In the genomic region with DNA sequence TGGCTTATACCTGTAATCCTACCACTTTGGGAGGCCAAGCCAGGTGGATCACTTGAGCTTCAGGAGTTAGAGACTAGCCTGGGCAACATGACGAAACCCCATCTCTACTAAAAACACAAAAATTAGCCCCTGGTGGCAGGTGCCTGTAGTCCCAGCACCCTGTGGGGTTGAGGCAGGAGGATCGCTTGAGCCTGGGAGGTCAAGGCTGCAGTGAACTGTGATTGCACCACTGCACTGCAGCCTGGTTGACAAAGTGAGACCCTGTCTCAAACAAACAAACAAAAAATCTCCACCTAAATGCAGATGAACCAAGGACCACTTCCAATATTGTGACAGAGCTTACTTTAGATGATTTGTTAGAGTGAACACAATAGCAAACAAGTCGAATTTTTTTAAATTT, we compare ENCODE assay signal across 18 cellular contexts. TPM values are rescaled to one million over a fixed set of nuclear protein-coding genes. Genes with fewer than 3 reads are reported as not detected.
DNase-seq lines count a peak whose midpoint lies in the region; ATAC-seq and TF ChIP-seq lines count a peak whose summit lies in the region.
"Had no signal": no experiment of that assay in that cellular context is flagged by ENCODE, and none has a peak within 500 bp of the region (broad histone marks: within the 10 kb centered on the region; RNA-seq: fewer than 3 reads in every experiment).

No MANE protein-coding gene starts in this region.

- H3K4me3 Mint-ChIP-seq in memory B cell, result no peak overlapping the region
- no peak overlapping the region for H3K4me3 Mint-ChIP-seq in naive thymus-derived CD4-positive, alpha-beta T cell
- H3K4me3 Mint-ChIP-seq in effector memory CD8-positive, alpha-beta T cell, result no peak overlapping the region
- H3K4me3 Mint-ChIP-seq: CD4-positive, alpha-beta T cell had no signal

- BruUV-seq in Panc1 (replicated peaks; lab: Mats Ljungman, UMichigan), result TSS peak; percentile 29

- H3K9me3 Mint-ChIP-seq in memory B cell, result no peaks in the 10 kb centered on the region
- H3K9me3 Mint-ChIP-seq in naive thymus-derived CD4-positive, alpha-beta T cell, result no peaks in the 10 kb centered on the region
- H3K9me3 Mint-ChIP-seq in effector memory CD8-positive, alpha-beta T cell, result no peaks in the 10 kb centered on the region
- H3K9me3 Mint-ChIP-seq: CD4-positive, alpha-beta T cell; IgD-negative memory B cell had no signal

- no peak overlapping the region for H3K4me3 ChIP-seq in Panc1 (ENCODE audit: low read depth in 2 of 2, low read length in 2 of 2)
- H3K4me3 ChIP-seq in naive thymus-derived CD4-positive, alpha-beta T cell (ENCODE audit: low read length), result no peak overlapping the region
- no peak overlapping the region for H3K4me3 ChIP-seq in BE2C (ENCODE audit: low read depth, low read length)
- H3K4me3 ChIP-seq: GM23248 had no signal

- no peaks in the 10 kb centered on the region for H3K27me3 ChIP-seq in Panc1 (ENCODE audit: control insufficient read depth, insufficient read depth, low read length)
- H3K27me3 ChIP-seq in naive thymus-derived CD4-positive, alpha-beta T cell (ENCODE audit: control insufficient read depth in 2 of 2, insufficient read depth in 2 of 2, low read length in 2 of 2), result no peaks in the 10 kb centered on the region
- no peaks in the 10 kb centered on the region for H3K27me3 ChIP-seq in BE2C

- no peaks in the 10 kb centered on the region for H3K9me3 ChIP-seq in Panc1 (ENCODE audit: control insufficient read depth, insufficient read depth, low read depth, low read length)
- H3K9me3 ChIP-seq in naive thymus-derived CD4-positive, alpha-beta T cell (ENCODE audit: control insufficient read depth in 2 of 3, low read length in 3 of 3), result no peaks in the 10 kb centered on the region
- no peaks in the 10 kb centered on the region for H3K9me3 ChIP-seq in BE2C

- no peak for TF ChIP-seq CTCF in Panc1 (IDR thresholded peaks at IDR 0.05)
- no peak for TF ChIP-seq CTCF in GM10266 (IDR thresholded peaks at IDR 0.05; ENCODE audit: control insufficient read depth, insufficient read depth, low read depth, missing control alignments)
- no peak for TF ChIP-seq CTCF in BE2C (IDR thresholded peaks at IDR 0.05; ENCODE audit: low read depth, low read length)

- H3K27me3 Mint-ChIP-seq in memory B cell, result no peaks in the 10 kb centered on the region
- H3K27me3 Mint-ChIP-seq in naive thymus-derived CD4-positive, alpha-beta T cell, result no peaks in the 10 kb centered on the region
- no peaks in the 10 kb centered on the region for H3K27me3 Mint-ChIP-seq in effector memory CD8-positive, alpha-beta T cell
- H3K27me3 Mint-ChIP-seq: CD4-positive, alpha-beta T cell; IgD-negative memory B cell had no signal

- H3K4me1 ChIP-seq in Panc1 (ENCODE audit: control insufficient read depth, insufficient read depth, low read length) (no peaks in the 10 kb centered on the region), BE2C (peaks cover 9% of the 10 kb centered on the region)
- H3K4me1 ChIP-seq in naive thymus-derived CD4-positive, alpha-beta T cell (ENCODE audit: control insufficient read depth in 2 of 2, insufficient read depth in 2 of 2, low read length in 2 of 2), result no peaks in the 10 kb centered on the region

- H3K36me3 Mint-ChIP-seq in memory B cell, result peaks cover 13% of the 10 kb centered on the region
- H3K36me3 Mint-ChIP-seq in naive thymus-derived CD4-positive, alpha-beta T cell, result peaks cover 3 to 22% (median 10%) of the 10 kb centered on the region in 5 donors
- H3K36me3 Mint-ChIP-seq in effector memory CD8-positive, alpha-beta T cell (ENCODE audit: insufficient read depth), result peaks cover 17% of the 10 kb centered on the region

- peaks cover 18% of the 10 kb centered on the region for H3K36me3 ChIP-seq in Panc1 (ENCODE audit: control insufficient read depth, insufficient read depth, low read length)
- H3K36me3 ChIP-seq in naive thymus-derived CD4-positive, alpha-beta T cell (ENCODE audit: control insufficient read depth in 2 of 3, insufficient read depth in 3 of 3, low read length in 3 of 3), result peaks cover 0 to 15% (median 4%) of the 10 kb centered on the region in 3 experiments
- H3K36me3 ChIP-seq in BE2C, result peaks cover 38% of the 10 kb centered on the region

- CTCF ChIA-PET in Panc1 (lab: Charles Lee), result no interaction called here
- CTCF ChIA-PET in naive thymus-derived CD4-positive, alpha-beta T cell (lab: Charles Lee), result no interaction called here

- peak; percentile 3 for DNase-seq in DMS53 (lab: John Stamatoyannopoulos, UW)
- DNase-seq in DMS53 treated with DMSO at 0.1 percent for 48 hours (lab: John Stamatoyannopoulos, UW; ENCODE audit: unreplicated experiment), result no peak
- no peak for DNase-seq in Panc1 (ENCODE audit: low read depth, low spot score)
- no peak for DNase-seq in memory B cell (ENCODE audit: low spot score in 2 of 2)
- DNase-seq in naive thymus-derived CD4-positive, alpha-beta T cell, result no peak
- DNase-seq in GM10266 (ENCODE audit: extremely low spot score), result no peak
- DNase-seq in BE2C, result no peak
- DNase-seq in effector memory CD8-positive, alpha-beta T cell, result no peak
- DNase-seq: AML-193; C1 segment of cervical spinal cord; CD4-positive, alpha-beta T cell; DND-41; GDM1; GM23248; H7; KG1 had no signal

- POLR2A ChIA-PET in Panc1 (lab: Charles Lee), result no interaction called here
- POLR2A ChIA-PET in naive thymus-derived CD4-positive, alpha-beta T cell (lab: Charles Lee), result no interaction called here

- intact Hi-C loops in Panc1 (cut with micrococcal nuclease; ENCODE audit: unreplicated experiment), result no loop called here
- intact Hi-C loops in naive thymus-derived CD4-positive, alpha-beta T cell (cut with micrococcal nuclease), result no loop called here

- in situ Hi-C loops in Panc1 (cut with HindIII; ENCODE audit: low pct_unique_long_range_greater_than_20kb, low sequenced_read_pairs), result no loop called here

- H3K27ac Mint-ChIP-seq in memory B cell, result peak overlapping the region; percentile 26
- peak overlapping the region in 1 of 9 donors; percentile 62 for H3K27ac Mint-ChIP-seq in naive thymus-derived CD4-positive, alpha-beta T cell
- no peak overlapping the region for H3K27ac Mint-ChIP-seq in effector memory CD8-positive, alpha-beta T cell
- H3K27ac Mint-ChIP-seq: CD4-positive, alpha-beta T cell; IgD-negative memory B cell had no signal

- H3K4me1 Mint-ChIP-seq in memory B cell, result no peaks in the 10 kb centered on the region
- peaks cover 0 to 11% (median 0%) of the 10 kb centered on the region in 7 donors for H3K4me1 Mint-ChIP-seq in naive thymus-derived CD4-positive, alpha-beta T cell
- no peaks in the 10 kb centered on the region for H3K4me1 Mint-ChIP-seq in effector memory CD8-positive, alpha-beta T cell (ENCODE audit: low read depth in 2 of 2)
- H3K4me1 Mint-ChIP-seq: IgD-negative memory B cell had no signal

- no peak for ATAC-seq in Panc1
- ATAC-seq in memory B cell (ENCODE audit: low read depth), result no peak
- ATAC-seq in naive thymus-derived CD4-positive, alpha-beta T cell, result no peak
- no peak for ATAC-seq in effector memory CD8-positive, alpha-beta T cell (replicated peaks)

- no peak overlapping the region for H3K27ac ChIP-seq in Panc1 (ENCODE audit: low read length)
- no peak overlapping the region for H3K27ac ChIP-seq in naive thymus-derived CD4-positive, alpha-beta T cell (ENCODE audit: low read depth, low read length)
- H3K27ac ChIP-seq: 22Rv1, GM23248 had no signal

RNA-seq across cellular contexts. Expression of gene TP53BP1, which starts 53.7 kb away (rescaled TPM):
- 80.3 TPM for total RNA-seq in Panc1 (2021; ENCODE audit: unreplicated experiment)
- 65.9 TPM for polyA plus RNA-seq in Panc1 (2012; ENCODE audit: insufficient read length)
- total RNA-seq in naive thymus-derived CD4-positive, alpha-beta T cell, result 10 to 100 TPM; 34.5 to 41.6 (median 40.6) TPM
- 10 to 100 TPM in 1 of 2 donors, 1 to 10 TPM in 1; 9.3 to 13.5 TPM for polyA plus RNA-seq in naive thymus-derived CD4-positive, alpha-beta T cell
- 48.8 TPM for polyA plus RNA-seq in BE2C (2012; ENCODE audit: insufficient read depth, insufficient read length, low read depth)
